10 cellular contexts compared by ENCODE assay signal in genomic region chr22:31278643-31279326, GRCh38. TPM values are rescaled to one million over a fixed set of nuclear protein-coding genes. Genes with fewer than 3 reads are reported as not detected.
DNase-seq lines count a peak whose midpoint lies in the region; ATAC-seq and TF ChIP-seq lines count a peak whose summit lies in the region.
"Had no signal": no experiment of that assay in that cellular context is flagged by ENCODE, and none has a peak within 500 bp of the region (broad histone marks: within the 10 kb centered on the region; RNA-seq: fewer than 3 reads in every experiment).

No MANE protein-coding gene starts in this region.

- POLR2A ChIA-PET in activated naive CD8-positive, alpha-beta T cell treated with anti-CD3 and anti-CD28 coated beads, Interleukin-2, amount 10 ng/mL, durations not matched to agents 7 days and 5 days (lab: Charles Lee) = interaction anchor here (1.0 to 7.4 kb wide), 2 partner anchors 7 to 13 kb away, joined by 5 to 127 read pairs; partner anchors contain the start of gene PIK3IP1

- peaks cover 29% of the 10 kb centered on the region for H3K4me1 Mint-ChIP-seq in activated naive CD8-positive, alpha-beta T cell treated with anti-CD3 and anti-CD28 coated beads, Interleukin-2, amount 10 ng/mL, durations not matched to agents 7 days and 5 days
- peaks cover 8% of the 10 kb centered on the region for H3K4me1 Mint-ChIP-seq in mesothelial cell of epicardium
- peaks cover 11% of the 10 kb centered on the region for H3K4me1 Mint-ChIP-seq in type B pancreatic cell (ENCODE audit: unreplicated experiment)

- H3K9me3 Mint-ChIP-seq in activated naive CD8-positive, alpha-beta T cell treated with anti-CD3 and anti-CD28 coated beads, Interleukin-2, amount 10 ng/mL, durations not matched to agents 7 days and 5 days = no peaks in the 10 kb centered on the region
- H3K9me3 Mint-ChIP-seq in mesothelial cell of epicardium (no peaks in the 10 kb centered on the region), type B pancreatic cell (no peaks in the 10 kb centered on the region)

- H3K27me3 Mint-ChIP-seq in activated naive CD8-positive, alpha-beta T cell treated with anti-CD3 and anti-CD28 coated beads, Interleukin-2, amount 10 ng/mL, durations not matched to agents 7 days and 5 days = no peaks in the 10 kb centered on the region
- H3K27me3 Mint-ChIP-seq in mesothelial cell of epicardium (ENCODE audit: low read depth) (no peaks in the 10 kb centered on the region), type B pancreatic cell (no peaks in the 10 kb centered on the region)

- peak overlapping the region; percentile 95 for H3K27ac Mint-ChIP-seq in activated naive CD8-positive, alpha-beta T cell treated with anti-CD3 and anti-CD28 coated beads, Interleukin-2, amount 10 ng/mL, durations not matched to agents 7 days and 5 days
- H3K27ac Mint-ChIP-seq in mesothelial cell of epicardium (peak overlapping the region; percentile 41), type B pancreatic cell (peak overlapping the region; percentile 39)

- peaks cover 41% of the 10 kb centered on the region for H3K36me3 Mint-ChIP-seq in activated naive CD8-positive, alpha-beta T cell treated with anti-CD3 and anti-CD28 coated beads, Interleukin-2, amount 10 ng/mL, durations not matched to agents 7 days and 5 days
- H3K36me3 Mint-ChIP-seq in mesothelial cell of epicardium (peaks cover 11% of the 10 kb centered on the region), type B pancreatic cell (peaks cover 18% of the 10 kb centered on the region)

- TF ChIP-seq CTCF in mesothelial cell of epicardium (IDR thresholded peaks at IDR 0.05; ENCODE audit: unreplicated experiment) = no peak
- no peak for TF ChIP-seq CTCF in type B pancreatic cell (conservative IDR thresholded peaks at IDR 0.05)

- DNase-seq in activated gamma-delta T cell treated with Interleukin-2 at 50 U/mL for 16 hours = peak; percentile 45
- DNase-seq in activated gamma-delta T cell (lab: John Stamatoyannopoulos, UW) = no peak
- no peak for DNase-seq in activated naive CD8-positive, alpha-beta T cell treated with anti-CD3 and anti-CD28 coated beads, Interleukin-2, amount 10 ng/mL, durations not matched to agents 7 days and 5 days
- DNase-seq in mesothelial cell of epicardium (ENCODE audit: low spot score in 2 of 2, unreplicated experiment in 2 of 2) = no peak
- no peak for DNase-seq in type B pancreatic cell (ENCODE audit: extremely low spot score, unreplicated experiment)
- no peak for DNase-seq in stimulated activated CD4-positive, alpha-beta T cell treated with anti-CD3 and anti-CD28 coated beads, Interleukin-2, amount 100 ng/mL, for 24 hours
- DNase-seq: cerebellar nuclear complex, glutamatergic neuron had no signal

- H3K4me3 Mint-ChIP-seq in activated naive CD8-positive, alpha-beta T cell treated with anti-CD3 and anti-CD28 coated beads, Interleukin-2, amount 10 ng/mL, durations not matched to agents 7 days and 5 days = peak overlapping the region; percentile 52
- no peak overlapping the region for H3K4me3 Mint-ChIP-seq in mesothelial cell of epicardium
- no peak overlapping the region for H3K4me3 Mint-ChIP-seq in type B pancreatic cell

- peak; percentile 87 for ATAC-seq in activated naive CD8-positive, alpha-beta T cell treated with anti-CD3 and anti-CD28 coated beads, Interleukin-2, amount 10 ng/mL, durations not matched to agents 7 days and 5 days (ENCODE audit: low read depth)
- ATAC-seq in GM19452 (IDR thresholded peaks at IDR 0.05; ENCODE audit: unreplicated experiment) (no peak), HG03342 (IDR thresholded peaks at IDR 0.05; ENCODE audit: unreplicated experiment) (no peak)

RNA-seq across cellular contexts. Expression of gene PIK3IP1, which starts 13.5 kb away (rescaled TPM):
- 100 to 1,000 TPM; 110 to 125 TPM for total RNA-seq in activated naive CD8-positive, alpha-beta T cell treated with anti-CD3 and anti-CD28 coated beads, Interleukin-2, amount 10 ng/mL, durations not matched to agents 7 days and 5 days
- total RNA-seq in mesothelial cell of epicardium (16.9 to 19.1 TPM (median 17.4 TPM) in 3 replicates), type B pancreatic cell (ENCODE audit: low replicate concordance) (21.0 and 36.8 TPM in 2 replicates)

Comparison
In these comparisons a context has a peak if more than half of its experiments do, and no peak if none do; other contexts are left out.
1. H3K27ac Mint-ChIP-seq: peak in every context shown above with its lines; median percentile 95 in activated naive CD8-positive, alpha-beta T cell treated with anti-CD3 and anti-CD28 coated beads, Interleukin-2, amount 10 ng/mL, durations not matched to agents 7 days and 5 days; 41 in mesothelial cell of epicardium; 39 in type B pancreatic cell.